In the genomic region with DNA sequence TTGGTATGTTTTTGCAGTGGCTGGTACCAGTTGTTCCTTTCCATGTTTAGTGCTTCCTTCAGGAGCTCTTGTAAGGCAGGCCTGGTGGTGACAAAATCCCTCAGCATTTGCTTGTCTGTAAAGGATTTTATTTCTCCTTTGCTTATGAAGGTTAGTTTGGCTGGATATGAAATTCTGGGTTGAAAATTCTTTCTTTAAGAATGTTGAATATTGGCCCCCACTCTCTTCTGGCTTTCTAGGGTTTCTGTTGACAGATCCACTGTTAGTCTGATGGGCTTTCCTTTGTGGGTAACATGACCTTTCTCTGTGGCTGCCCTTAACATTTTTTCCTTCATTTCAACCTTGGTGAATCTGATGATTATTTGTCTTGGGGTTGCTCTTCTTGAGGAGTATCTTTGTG, we compare ENCODE assay signal across 1 cellular context. TPM values are rescaled to one million over a fixed set of nuclear protein-coding genes. Genes with fewer than 3 reads are reported as not detected.
"Had no signal": no experiment of that assay in that cellular context is flagged by ENCODE, and none has a peak within 500 bp of the region (broad histone marks: within the 10 kb centered on the region; RNA-seq: fewer than 3 reads in every experiment).

No MANE protein-coding gene starts in this region.

RNA-seq across cellular contexts. Expression of gene FAM169A, which starts 43.7 kb away (rescaled TPM):
- total RNA-seq: OCI-LY7 had no signal
